In genomic region chr22:37232140-37232998, GRCh38 we compare ENCODE assay signal across 13 cellular contexts. TPM values are rescaled to one million over a fixed set of nuclear protein-coding genes. Genes with fewer than 3 reads are reported as not detected.
DNase-seq lines count a peak whose midpoint lies in the region; ATAC-seq and TF ChIP-seq lines count a peak whose summit lies in the region.
"Had no signal": no experiment of that assay in that cellular context is flagged by ENCODE, and none has a peak within 500 bp of the region (broad histone marks: within the 10 kb centered on the region; RNA-seq: fewer than 3 reads in every experiment).

No MANE protein-coding gene starts in this region.

- BruUV-seq in IMR-90 (replicated peaks; lab: Mats Ljungman, UMichigan) = no TSS peak

- no peak for TF ChIP-seq RAD21 in IMR-90 (IDR thresholded peaks at IDR 0.05; ENCODE audit: low read length)

- WGBS in IMR-90 (ENCODE audit: extremely low coverage in 2 of 2, insufficient read length in 1 of 2), 2 experiments = 83% methylated on average over 4 of the region's 15 CpGs; no CpG with 5 or more reads in 1 of the 2 experiments

- no peak overlapping the region for H2BK5ac ChIP-seq in IMR-90 (ENCODE audit: low read depth, low read length, poor library complexity, severe bottlenecking)

- peak overlapping the region; percentile 90 for H3K27ac ChIP-seq in CD4-positive, alpha-beta T cell (ENCODE audit: low read depth, low read length)
- no peak overlapping the region for H3K27ac ChIP-seq in IMR-90 (ENCODE audit: insufficient read depth, low read length)

- no peak overlapping the region for H4K91ac ChIP-seq in IMR-90 (ENCODE audit: insufficient read depth, low read depth, low read length)

- no peak overlapping the region for H3K56ac ChIP-seq in IMR-90 (ENCODE audit: extremely low read depth, insufficient read depth, low read length)

- in situ Hi-C loops in IMR-90 (cut with MboI; ENCODE audit: low sequenced_read_pairs) = no loop called here

- no peak overlapping the region for H2AK5ac ChIP-seq in IMR-90 (ENCODE audit: low read depth, low read length)

- H3K36me3 ChIP-seq in IMR-90 (ENCODE audit: control insufficient read depth, insufficient read depth, low read length) = no peaks in the 10 kb centered on the region

- peaks cover 15% of the 10 kb centered on the region for H3K9me1 ChIP-seq in IMR-90 (ENCODE audit: insufficient read depth, low read length)

- dilution Hi-C loops in IMR-90 (cut with HindIII; ENCODE audit: low sequenced_read_pairs, unreplicated experiment) = no loop called here

- peaks cover 7% of the 10 kb centered on the region for H4K20me1 ChIP-seq in IMR-90 (ENCODE audit: insufficient read depth, low read length)

- no peaks in the 10 kb centered on the region for H3K27me3 Mint-ChIP-seq in CD4-positive, alpha-beta T cell
- no peaks in the 10 kb centered on the region for H3K27me3 Mint-ChIP-seq in activated T-helper 1 cell treated with anti-CD3 and anti-CD28 coated beads, Interleukin-12 subunit alpha, Interleukin-12 subunit beta, Interleukin-2, Interleukin-4 antibody, amounts not matched to agents 30 ng/mL and 10 ng/mL and 1 ng/mL, durations not matched to agents 14 hours and 24 hours and 36 hours (ENCODE audit: insufficient read depth)
- no peaks in the 10 kb centered on the region for H3K27me3 Mint-ChIP-seq in naive thymus-derived CD8-positive, alpha-beta T cell

- H3K4ac ChIP-seq in IMR-90 (ENCODE audit: low read depth, low read length) = no peak overlapping the region; the same call in 1 of the 2 replicates

- no peaks in the 10 kb centered on the region for H3K9me3 ChIP-seq in CD4-positive, alpha-beta T cell (ENCODE audit: control insufficient read depth, low read length)
- no peaks in the 10 kb centered on the region for H3K9me3 ChIP-seq in IMR-90 (ENCODE audit: control insufficient read depth, insufficient read depth, low read length)

- H3K4me2 ChIP-seq in IMR-90 (ENCODE audit: low read depth, low read length) = no peak overlapping the region

- peak overlapping the region; percentile 28 for H2AK9ac ChIP-seq in IMR-90 (replicated peaks; ENCODE audit: low read depth, low read length, poor library complexity)

- no peaks in the 10 kb centered on the region for H3K9me3 Mint-ChIP-seq in CD4-positive, alpha-beta T cell
- no peaks in the 10 kb centered on the region for H3K9me3 Mint-ChIP-seq in activated T-helper 1 cell treated with anti-CD3 and anti-CD28 coated beads, Interleukin-12 subunit alpha, Interleukin-12 subunit beta, Interleukin-2, Interleukin-4 antibody, amounts not matched to agents 30 ng/mL and 10 ng/mL and 1 ng/mL, durations not matched to agents 14 hours and 24 hours and 36 hours
- H3K9me3 Mint-ChIP-seq in naive thymus-derived CD8-positive, alpha-beta T cell = no peaks in the 10 kb centered on the region

- H3K79me1 ChIP-seq in IMR-90 (ENCODE audit: low read depth in 1 of 2, low read length in 2 of 2) = peaks cover 0 to 7% of the 10 kb centered on the region in 2 experiments; a peak in 1 of 4 replicates

- TF ChIP-seq POLR2A in IMR-90 (IDR thresholded peaks at IDR 0.05; ENCODE audit: low read depth, low read length) = no peak

- H2BK20ac ChIP-seq in IMR-90 (ENCODE audit: low read depth, low read length) = no peak overlapping the region

- peaks cover 91% of the 10 kb centered on the region for H3K36me3 Mint-ChIP-seq in CD4-positive, alpha-beta T cell (ENCODE audit: low read depth)
- H3K36me3 Mint-ChIP-seq in activated T-helper 1 cell treated with anti-CD3 and anti-CD28 coated beads, Interleukin-12 subunit alpha, Interleukin-12 subunit beta, Interleukin-2, Interleukin-4 antibody, amounts not matched to agents 30 ng/mL and 10 ng/mL and 1 ng/mL, durations not matched to agents 14 hours and 24 hours and 36 hours (ENCODE audit: low read depth) = peaks cover 73% of the 10 kb centered on the region
- H3K36me3 Mint-ChIP-seq in naive thymus-derived CD8-positive, alpha-beta T cell = peaks cover 0 to 79% (median 26%) of the 10 kb centered on the region in 3 donors

- no peaks in the 10 kb centered on the region for H3K27me3 ChIP-seq in CD4-positive, alpha-beta T cell (ENCODE audit: control insufficient read depth, insufficient read depth, low read length)
- H3K27me3 ChIP-seq in IMR-90 (ENCODE audit: control insufficient read depth, insufficient read depth, low read length) = no peaks in the 10 kb centered on the region; the same call in 1 of the 2 replicates

- no peak overlapping the region for H3K23ac ChIP-seq in IMR-90 (ENCODE audit: low read depth, low read length)

- no peak overlapping the region for H4K5ac ChIP-seq in IMR-90 (ENCODE audit: low read depth, low read length)

- H2AFZ ChIP-seq in IMR-90 (replicated peaks; ENCODE audit: low read length, poor library complexity) = peak overlapping the region; percentile 49

- H3K18ac ChIP-seq in IMR-90 (ENCODE audit: low read depth, low read length) = no peak overlapping the region

- TF ChIP-seq CTCF in CD4-positive, alpha-beta T cell (IDR thresholded peaks at IDR 0.05) = no peak
- TF ChIP-seq CTCF in IMR-90 (conservative IDR thresholded peaks at IDR 0.05; ENCODE audit: low read depth, low read length) = no peak
- no peak for TF ChIP-seq CTCF in omental fat pad (IDR thresholded peaks at IDR 0.05)

- H3K27ac Mint-ChIP-seq in CD4-positive, alpha-beta T cell = peak overlapping the region; percentile 97
- H3K27ac Mint-ChIP-seq in activated T-helper 1 cell treated with anti-CD3 and anti-CD28 coated beads, Interleukin-12 subunit alpha, Interleukin-12 subunit beta, Interleukin-2, Interleukin-4 antibody, amounts not matched to agents 30 ng/mL and 10 ng/mL and 1 ng/mL, durations not matched to agents 14 hours and 24 hours and 36 hours = peak overlapping the region; percentile 99
- H3K27ac Mint-ChIP-seq in naive thymus-derived CD8-positive, alpha-beta T cell = peak overlapping the region; percentile 97 to 100 (median 98)

- no peak overlapping the region for H2BK15ac ChIP-seq in IMR-90 (ENCODE audit: low read depth, low read length)

- H3K4me3 Mint-ChIP-seq in CD4-positive, alpha-beta T cell = peak overlapping the region; percentile 35
- peak overlapping the region; percentile 80 for H3K4me3 Mint-ChIP-seq in activated T-helper 1 cell treated with anti-CD3 and anti-CD28 coated beads, Interleukin-12 subunit alpha, Interleukin-12 subunit beta, Interleukin-2, Interleukin-4 antibody, amounts not matched to agents 30 ng/mL and 10 ng/mL and 1 ng/mL, durations not matched to agents 14 hours and 24 hours and 36 hours
- H3K4me3 Mint-ChIP-seq in naive thymus-derived CD8-positive, alpha-beta T cell = peak overlapping the region; percentile 50 to 95 (median 88)

- no peak for DNase-seq in CD4-positive, alpha-beta T cell
- DNase-seq in IMR-90 (no peak), head of caudate nucleus (no peak), medulla oblongata (ENCODE audit: extremely low spot score) (no peak), omental fat pad (ENCODE audit: low spot score) (no peak)
- DNase-seq in activated T-helper 1 cell treated with anti-CD3 and anti-CD28 coated beads, Interleukin-12 subunit alpha, Interleukin-12 subunit beta, Interleukin-2, Interleukin-4 antibody, amounts not matched to agents 30 ng/mL and 10 ng/mL and 1 ng/mL, durations not matched to agents 14 hours and 24 hours and 36 hours (ENCODE audit: low spot score) = no peak
- no peak for DNase-seq in naive thymus-derived CD8-positive, alpha-beta T cell
- DNase-seq: activated CD4-positive, CD25-positive, alpha-beta regulatory T cell; cortex of kidney; Kasumi-1 had no signal

- H3K4me1 ChIP-seq in IMR-90 (ENCODE audit: control insufficient read depth, insufficient read depth, low read length) = peaks cover 23% of the 10 kb centered on the region

- peaks cover 97% of the 10 kb centered on the region for H3K4me1 Mint-ChIP-seq in CD4-positive, alpha-beta T cell (ENCODE audit: low read depth)
- H3K4me1 Mint-ChIP-seq in activated T-helper 1 cell treated with anti-CD3 and anti-CD28 coated beads, Interleukin-12 subunit alpha, Interleukin-12 subunit beta, Interleukin-2, Interleukin-4 antibody, amounts not matched to agents 30 ng/mL and 10 ng/mL and 1 ng/mL, durations not matched to agents 14 hours and 24 hours and 36 hours (ENCODE audit: low read depth) = peaks cover 95% of the 10 kb centered on the region
- peaks cover 64 to 98% (median 97%) of the 10 kb centered on the region in 4 donors for H3K4me1 Mint-ChIP-seq in naive thymus-derived CD8-positive, alpha-beta T cell

- no peak overlapping the region for H3K4me3 ChIP-seq in IMR-90 (ENCODE audit: insufficient read depth, low read depth, low read length)

- CTCF ChIA-PET in CD4-positive, alpha-beta T cell (lab: Charles Lee) = interaction anchor here (1.6 to 5.9 kb wide), 2 partner anchors 9 to 33 kb away, joined by 4 to 43 read pairs; no protein-coding TSS in a partner anchor
- CTCF ChIA-PET in IMR-90 (lab: Yijun Ruan, JAX) = no interaction called here

- no peak for ATAC-seq in CD4-positive, alpha-beta T cell (ENCODE audit: poor library complexity)
- ATAC-seq in IMR-90 (ENCODE audit: low read depth) (no peak), HG03457 (IDR thresholded peaks at IDR 0.05; ENCODE audit: unreplicated experiment) (no peak), omental fat pad (ENCODE audit: low FRiP score) (no peak)
- ATAC-seq in naive thymus-derived CD8-positive, alpha-beta T cell = no peak

- intact Hi-C loops in CD4-positive, alpha-beta T cell (cut with DNase I, micrococcal nuclease) = no loop called here
- intact Hi-C loops in IMR-90 (cut with micrococcal nuclease) (no loop called here), head of caudate nucleus (cut with DNase I) (no loop called here)
- intact Hi-C loops in activated T-helper 1 cell treated with anti-CD3 and anti-CD28 coated beads, Interleukin-12 subunit alpha, Interleukin-12 subunit beta, Interleukin-2, Interleukin-4 antibody, amounts not matched to agents 30 ng/mL and 10 ng/mL and 1 ng/mL, durations not matched to agents 14 hours and 24 hours and 36 hours (cut with micrococcal nuclease) = loop anchor here (10.0 kb wide), 2 partner anchors 868 to 1472 kb away; partner anchors contain the start of genes GTPBP1 and JOSD1

- no peak overlapping the region for H3K14ac ChIP-seq in IMR-90 (replicated peaks; ENCODE audit: low read depth, low read length)

- POLR2A ChIA-PET in CD4-positive, alpha-beta T cell (lab: Charles Lee) = interaction anchor here (1.5 to 7.6 kb wide), 4 partner anchors 10 to 110 kb away, joined by 4 to 281 read pairs (median 88); partner anchors contain the start of gene RAC2
- POLR2A ChIA-PET in IMR-90 (lab: Charles Lee; ENCODE audit: unreplicated experiment) = no interaction called here
- POLR2A ChIA-PET in naive thymus-derived CD8-positive, alpha-beta T cell (lab: Charles Lee) = interaction anchor here (0.7 to 27.3 kb wide), 11 partner anchors 9 to 456 kb away, joined by 3 to 1090 read pairs (median 13); partner anchors contain the start of genes MFNG, RAC2 and SSTR3

- H2BK120ac ChIP-seq in IMR-90 (ENCODE audit: low read depth, low read length) = no peak overlapping the region

- no peak overlapping the region for H4K8ac ChIP-seq in IMR-90 (ENCODE audit: low read depth in 2 of 2, low read length in 2 of 2)

- no peak overlapping the region for H3K9ac ChIP-seq in IMR-90 (ENCODE audit: low read depth, low read length)

RNA-seq across cellular contexts. Expression of gene RAC2, which starts 11.7 kb away (rescaled TPM):
- total RNA-seq in CD4-positive, alpha-beta T cell = 100 to 1,000 TPM; 174 to 180 TPM
- 10.0 and 11.1 TPM in 2 replicates for total RNA-seq in IMR-90 (2012; rRNA removed)
- polyA plus RNA-seq in IMR-90 (2012; rRNA removed) = 72.3 and 77.1 TPM in 2 replicates
- polyA plus RNA-seq in IMR-90 (2012; cell fraction: cytosol; rRNA removed) = 56.9 and 106 TPM in 2 replicates
- polyA plus RNA-seq in IMR-90 (2012; cell fraction: nucleus; rRNA removed; ENCODE audit: low replicate concordance) = 33.8 and 79.6 TPM in 2 replicates
- total RNA-seq in activated T-helper 1 cell treated with anti-CD3 and anti-CD28 coated beads, Interleukin-12 subunit alpha, Interleukin-12 subunit beta, Interleukin-2, Interleukin-4 antibody, amounts not matched to agents 30 ng/mL and 10 ng/mL and 1 ng/mL, durations not matched to agents 14 hours and 24 hours and 36 hours = 592 and 614 TPM in 2 replicates
- total RNA-seq in naive thymus-derived CD8-positive, alpha-beta T cell = 100 to 1,000 TPM; 295 to 297 TPM
- polyA plus RNA-seq in naive thymus-derived CD8-positive, alpha-beta T cell = 1,000 to 10,000 TPM in 2 of 3 donors, 100 to 1,000 TPM in 1; 740 to 1,115 (median 1,110) TPM
- total RNA-seq in omental fat pad = 10 to 100 TPM; 11.0 to 51.6 (median 20.0) TPM

RNA-seq across cellular contexts. Expression of gene SSTR3, which starts 20.1 kb away (rescaled TPM):
- total RNA-seq in CD4-positive, alpha-beta T cell = 1 to 10 TPM; 1.9 to 2.1 TPM
- total RNA-seq in IMR-90 (2012; rRNA removed) (under 0.01 TPM in 2 replicates), omental fat pad (under 1 TPM in 2 of 4 donors, not detected in 2; 0.12 to 0.28 TPM)
- polyA plus RNA-seq in IMR-90 (2012; rRNA removed) = 0.07 TPM in 2 replicates
- 0.03 and 0.04 TPM in 2 replicates for polyA plus RNA-seq in IMR-90 (2012; cell fraction: cytosol; rRNA removed)
- 0.09 and 0.16 TPM in 2 replicates for polyA plus RNA-seq in IMR-90 (2012; cell fraction: nucleus; rRNA removed; ENCODE audit: low replicate concordance)
- 2.3 TPM in 2 replicates for total RNA-seq in activated T-helper 1 cell treated with anti-CD3 and anti-CD28 coated beads, Interleukin-12 subunit alpha, Interleukin-12 subunit beta, Interleukin-2, Interleukin-4 antibody, amounts not matched to agents 30 ng/mL and 10 ng/mL and 1 ng/mL, durations not matched to agents 14 hours and 24 hours and 36 hours
- 10 to 100 TPM; 13.5 to 13.7 TPM for total RNA-seq in naive thymus-derived CD8-positive, alpha-beta T cell
- 1 to 10 TPM; 2.9 to 7.3 (median 4.2) TPM for polyA plus RNA-seq in naive thymus-derived CD8-positive, alpha-beta T cell
- total RNA-seq: pulmonary artery endothelial cell had no signal
- polyA plus RNA-seq: BJ had no signal

RNA-seq across cellular contexts. Expression of gene C1QTNF6, which starts 44.3 kb away (rescaled TPM):
- 10 to 100 TPM; 11.9 to 12.1 TPM for total RNA-seq in CD4-positive, alpha-beta T cell
- total RNA-seq in IMR-90 (2012; rRNA removed) (1.1 TPM in 2 replicates), omental fat pad (1 to 10 TPM; 1.0 to 2.8 (median 1.4) TPM)
- 10.0 and 10.9 TPM in 2 replicates for polyA plus RNA-seq in IMR-90 (2012; rRNA removed)
- polyA plus RNA-seq in IMR-90 (2012; cell fraction: cytosol; rRNA removed) = 3.1 and 9.8 TPM in 2 replicates
- polyA plus RNA-seq in IMR-90 (2012; cell fraction: nucleus; rRNA removed; ENCODE audit: low replicate concordance) = 53.9 and 59.1 TPM in 2 replicates
- 4.8 and 4.9 TPM in 2 replicates for total RNA-seq in activated T-helper 1 cell treated with anti-CD3 and anti-CD28 coated beads, Interleukin-12 subunit alpha, Interleukin-12 subunit beta, Interleukin-2, Interleukin-4 antibody, amounts not matched to agents 30 ng/mL and 10 ng/mL and 1 ng/mL, durations not matched to agents 14 hours and 24 hours and 36 hours
- total RNA-seq in naive thymus-derived CD8-positive, alpha-beta T cell = 10 to 100 TPM; 24.6 to 25.7 TPM
- 1 to 10 TPM in 2 of 3 donors, under 1 TPM in 1; 0.68 to 4.0 (median 1.7) TPM for polyA plus RNA-seq in naive thymus-derived CD8-positive, alpha-beta T cell

RNA-seq across cellular contexts. Expression of gene CYTH4, which starts 49.9 kb away (rescaled TPM):
- total RNA-seq in CD4-positive, alpha-beta T cell = 100 to 1,000 TPM; 134 to 138 TPM
- total RNA-seq in IMR-90 (2012; rRNA removed) = 0.28 and 0.36 TPM in 2 replicates
- 0.55 and 0.85 TPM in 2 replicates for polyA plus RNA-seq in IMR-90 (2012; rRNA removed)
- 0.38 TPM in 2 replicates for polyA plus RNA-seq in IMR-90 (2012; cell fraction: cytosol; rRNA removed)
- 0.68 and 0.84 TPM in 2 replicates for polyA plus RNA-seq in IMR-90 (2012; cell fraction: nucleus; rRNA removed; ENCODE audit: low replicate concordance)
- 49.5 and 57.1 TPM in 2 replicates for total RNA-seq in activated T-helper 1 cell treated with anti-CD3 and anti-CD28 coated beads, Interleukin-12 subunit alpha, Interleukin-12 subunit beta, Interleukin-2, Interleukin-4 antibody, amounts not matched to agents 30 ng/mL and 10 ng/mL and 1 ng/mL, durations not matched to agents 14 hours and 24 hours and 36 hours
- total RNA-seq in naive thymus-derived CD8-positive, alpha-beta T cell = 100 to 1,000 TPM; 177 to 193 TPM
- polyA plus RNA-seq in naive thymus-derived CD8-positive, alpha-beta T cell = 10 to 100 TPM; 48.9 to 60.8 (median 54.6) TPM
- total RNA-seq in omental fat pad = 10 to 100 TPM; 17.4 to 83.5 (median 34.4) TPM
- polyA plus RNA-seq: BJ had no signal

Comparison
In these comparisons a context has a peak if more than half of its experiments do, and no peak if none do; other contexts are left out.
1. H3K4me3 Mint-ChIP-seq: peak in every context shown above with its lines; median percentile 88 in naive thymus-derived CD8-positive, alpha-beta T cell; 80 in activated T-helper 1 cell treated with anti-CD3 and anti-CD28 coated beads, Interleukin-12 subunit alpha, Interleukin-12 subunit beta, Interleukin-2, Interleukin-4 antibody, amounts not matched to agents 30 ng/mL and 10 ng/mL and 1 ng/mL, durations not matched to agents 14 hours and 24 hours and 36 hours; 35 in CD4-positive, alpha-beta T cell.